29 cellular contexts compared by ENCODE assay signal in the genomic region with DNA sequence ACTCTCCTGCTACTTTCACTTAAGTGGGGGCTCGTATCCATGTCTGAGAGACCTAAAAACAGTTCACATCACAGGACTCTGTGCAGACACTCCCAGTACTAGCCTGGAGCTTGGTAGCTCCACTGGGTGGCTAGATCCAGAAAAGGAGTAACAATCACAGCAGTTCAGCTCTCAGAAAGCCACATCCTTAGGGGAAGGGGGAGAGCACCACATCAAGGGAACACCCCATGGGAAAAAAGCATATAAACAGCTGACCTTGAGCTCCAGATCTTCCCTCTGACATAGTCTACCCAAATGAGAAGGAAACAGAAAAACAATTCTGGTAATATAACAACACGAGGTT.
A peak's percentile ranks its signal among the peaks of the same experiment; 100 is the strongest.
DNase-seq lines count a peak whose midpoint lies in the region; ATAC-seq and TF ChIP-seq lines count a peak whose summit lies in the region.
"Had no signal": no experiment of that assay in that cellular context is flagged by ENCODE, and none has a peak within 500 bp of the region (broad histone marks: within the 10 kb centered on the region; RNA-seq: fewer than 3 reads in every experiment).

No MANE protein-coding gene starts in this region.

- H3K4me3 Mint-ChIP-seq in mesothelial cell of epicardium = no peak overlapping the region
- H3K4me3 Mint-ChIP-seq: activated T-helper 17 cell treated with anti-CD3 and anti-CD28 coated beads, Interleukin-2, amount 50 U/mL, for 72 hours; central memory CD8-positive, alpha-beta T cell had no signal

- H3K27me3 Mint-ChIP-seq in mesothelial cell of epicardium (ENCODE audit: low read depth) = no peaks in the 10 kb centered on the region

- 65 to 72% (median 69%) methylated on average over 2 of the region's 2 CpGs for WGBS in psoas muscle, 3 donors
- 41 to 44% methylated on average over 2 of the region's 2 CpGs for WGBS in thyroid gland, 2 donors

- H3K4me2 ChIP-seq in BLaER1 = peak overlapping the region; percentile 83
- H3K4me2 ChIP-seq: KMS-11 had no signal

- H3K36me3 Mint-ChIP-seq in mesothelial cell of epicardium = peaks cover 12% of the 10 kb centered on the region
- H3K36me3 Mint-ChIP-seq: activated naive CD4-positive, alpha-beta T cell treated with anti-CD3 and anti-CD28 coated beads, Interleukin-2, amount 50 U/mL, for 72 hours had no signal

- ATAC-seq in psoas muscle (no peak), HG02981 (IDR thresholded peaks at IDR 0.05; ENCODE audit: unreplicated experiment) (no peak)
- ATAC-seq: activated naive CD4-positive, alpha-beta T cell treated with anti-CD3 and anti-CD28 coated beads, Interleukin-2, amount 50 U/mL, for 72 hours; activated T-helper 17 cell treated with anti-CD3 and anti-CD28 coated beads, Interleukin-2, amount 50 U/mL, for 72 hours; GM12878; HCT116 had no signal

- H3K9me3 ChIP-seq in BLaER1 (no peaks in the 10 kb centered on the region), HUES6 (ENCODE audit: control insufficient read depth, insufficient read depth, low read depth, low read length) (no peaks in the 10 kb centered on the region), psoas muscle (no peaks in the 10 kb centered on the region), thyroid gland (no peaks in the 10 kb centered on the region)

- DNase-seq in mesothelial cell of epicardium (ENCODE audit: low spot score in 2 of 2, unreplicated experiment in 2 of 2) (no peak), HT-29 (ENCODE audit: low spot score) (no peak), psoas muscle (no peak), thyroid gland (no peak)
- DNase-seq: activated CD4-positive, alpha-beta T cell treated with anti-CD3 and anti-CD28 coated beads, Interleukin-2, amount 50 U/mL, for 1 hour; activated CD8-positive, alpha-beta memory T cell treated with anti-CD3 and anti-CD28 coated beads, Interleukin-2, amount 50 U/mL, for 4 hours; anterior cingulate cortex; Calu3; dermis blood vessel endothelial cell; MV-4-11; NCI-H1694; NCI-H526; nucleus accumbens; retina; stimulated activated CD4-positive, alpha-beta T cell treated with anti-CD3 and anti-CD28 coated beads, Interleukin-12 subunit alpha, Interleukin-12 subunit beta, amount 100 ng/mL, for 4 hours; stimulated activated naive CD4-positive, alpha-beta T cell treated with Interleukin-2 at 50 U/mL for 16 hours; WERI-Rb-1 had no signal

- H4K20me1 ChIP-seq in BLaER1 = no peaks in the 10 kb centered on the region

- H3K36me3 ChIP-seq in BLaER1 (no peaks in the 10 kb centered on the region), HUES6 (ENCODE audit: control insufficient read depth, insufficient read depth, low read length) (no peaks in the 10 kb centered on the region), psoas muscle (ENCODE audit: insufficient read depth in 1 of 2, low read depth in 1 of 2) (no peaks in the 10 kb centered on the region), thyroid gland (no peaks in the 10 kb centered on the region)
- H3K36me3 ChIP-seq: WERI-Rb-1 had no signal

- no peak overlapping the region for H3K27ac ChIP-seq in BLaER1
- H3K27ac ChIP-seq in HUES6 (ENCODE audit: low read depth, low read length) = no peak overlapping the region
- H3K27ac ChIP-seq in VCaP = peak overlapping the region; percentile 19; the same call in 1 of the 2 replicates
- no peak overlapping the region for H3K27ac ChIP-seq in psoas muscle
- peak overlapping the region in 1 of 3 donors; percentile 14 for H3K27ac ChIP-seq in thyroid gland
- H3K27ac ChIP-seq: C4-2B, KMS-11, WERI-Rb-1 had no signal

- H3K9ac ChIP-seq in BLaER1 (no peak overlapping the region), HUES6 (ENCODE audit: low read length) (peak overlapping the region; percentile 30)
- H3K9ac ChIP-seq: KMS-11 had no signal

- peaks cover 44% of the 10 kb centered on the region for H3K9me3 Mint-ChIP-seq in mesothelial cell of epicardium
- H3K9me3 Mint-ChIP-seq: activated naive CD4-positive, alpha-beta T cell treated with anti-CD3 and anti-CD28 coated beads, Interleukin-2, amount 50 U/mL, for 72 hours; activated T-helper 17 cell treated with anti-CD3 and anti-CD28 coated beads, Interleukin-2, amount 50 U/mL, for 72 hours; central memory CD8-positive, alpha-beta T cell had no signal

- intact Hi-C loops in psoas muscle (cut with DNase I) = no loop called here
- intact Hi-C loops in thyroid gland (cut with DNase I) = no loop called here

- H3K4me1 Mint-ChIP-seq in mesothelial cell of epicardium = peaks cover 15% of the 10 kb centered on the region
- H3K4me1 Mint-ChIP-seq: central memory CD8-positive, alpha-beta T cell had no signal

- H3K27me3 ChIP-seq in BLaER1 = no peaks in the 10 kb centered on the region
- H3K27me3 ChIP-seq in HUES6 (ENCODE audit: control insufficient read depth, insufficient read depth, low read length) = no peaks in the 10 kb centered on the region
- H3K27me3 ChIP-seq in psoas muscle (ENCODE audit: insufficient read depth in 3 of 3, low read length in 2 of 3) = no peaks in the 10 kb centered on the region
- H3K27me3 ChIP-seq in thyroid gland = no peaks in the 10 kb centered on the region

- H3K4me3 ChIP-seq in BLaER1 (no peak overlapping the region), HUES6 (ENCODE audit: low read depth, low read length) (no peak overlapping the region), psoas muscle (no peak overlapping the region), thyroid gland (replicated peaks in 1 of 3) (no peak overlapping the region)
- H3K4me3 ChIP-seq: GM12878, lung had no signal

- TF ChIP-seq CTCF in VCaP (conservative IDR thresholded peaks at IDR 0.05) (no peak), mesothelial cell of epicardium (IDR thresholded peaks at IDR 0.05; ENCODE audit: unreplicated experiment) (no peak), psoas muscle (IDR thresholded peaks at IDR 0.05) (no peak), thyroid gland (IDR thresholded peaks at IDR 0.05) (no peak)

- H3K4me1 ChIP-seq in BLaER1 (peaks cover 23% of the 10 kb centered on the region), HUES6 (ENCODE audit: control insufficient read depth, insufficient read depth, low read length) (peaks cover 12% of the 10 kb centered on the region; the same call in 1 of the 2 replicates), psoas muscle (peaks cover 9% of the 10 kb centered on the region), thyroid gland (peaks cover 6% of the 10 kb centered on the region in 2 donors)

- TF ChIP-seq POLR2A in thyroid gland (IDR thresholded peaks at IDR 0.05) = no peak

- H3K27ac Mint-ChIP-seq in mesothelial cell of epicardium = peak overlapping the region; percentile 68
- H3K27ac Mint-ChIP-seq: activated naive CD4-positive, alpha-beta T cell treated with anti-CD3 and anti-CD28 coated beads, Interleukin-2, amount 50 U/mL, for 72 hours; activated T-helper 17 cell treated with anti-CD3 and anti-CD28 coated beads, Interleukin-2, amount 50 U/mL, for 72 hours had no signal
